Comparison of ENCODE assay signal across 19 cellular contexts in genomic region chr18:74198453-74198852, GRCh38. TPM values are rescaled to one million over a fixed set of nuclear protein-coding genes. Genes with fewer than 3 reads are reported as not detected.
"Had no signal": no experiment of that assay in that cellular context is flagged by ENCODE, and none has a peak within 500 bp of the region (broad histone marks: within the 10 kb centered on the region; RNA-seq: fewer than 3 reads in every experiment).

No MANE protein-coding gene starts in this region.

- H3K27ac Mint-ChIP-seq: activated T-cell treated with anti-CD3 and anti-CD28 coated beads, Interleukin-2, amount 50 U/mL, for 72 hours; nephron progenitor cell; type B pancreatic cell had no signal

- H3K27ac ChIP-seq: brain microvascular endothelial cell, dorsolateral prefrontal cortex, testis had no signal

- H3K4me3 Mint-ChIP-seq: activated T-cell treated with anti-CD3 and anti-CD28 coated beads, Interleukin-2, amount 50 U/mL, for 72 hours; nephron progenitor cell; type B pancreatic cell had no signal

- ATAC-seq: activated T-cell treated with anti-CD3 and anti-CD28 coated beads, Interleukin-2, amount 50 U/mL, for 72 hours; left ventricle myocardium superior had no signal

- H3K4me1 ChIP-seq: testis had no signal

- H3K9me3 Mint-ChIP-seq: activated T-cell treated with anti-CD3 and anti-CD28 coated beads, Interleukin-2, amount 50 U/mL, for 72 hours; nephron progenitor cell; type B pancreatic cell had no signal

- H3K27me3 ChIP-seq: brain microvascular endothelial cell, dorsolateral prefrontal cortex, testis had no signal

- H3K9me3 ChIP-seq: testis had no signal

- H3K36me3 ChIP-seq: brain microvascular endothelial cell had no signal

- H3K4me3 ChIP-seq: dorsolateral prefrontal cortex, testis had no signal

- DNase-seq: activated CD4-positive, alpha-beta T cell treated with anti-CD3 and anti-CD28 coated beads, Interleukin-2, amount 50 U/mL, for 4 hours; activated effector memory CD4-positive, alpha-beta T cell treated with anti-CD3 and anti-CD28 coated beads, Interleukin-2, amount 50 U/mL, for 16 hours; activated naive CD4-positive, alpha-beta T cell treated with anti-CD3 and anti-CD28 coated beads, Interleukin-2, amount 50 U/mL, for 16 hours; activated T-cell treated with anti-CD3 and anti-CD28 coated beads, Interleukin-2, amount 50 U/mL, for 72 hours; aorta; brain microvascular endothelial cell; central memory CD4-positive, alpha-beta T cell; dorsolateral prefrontal cortex; erythroblast; left ventricle myocardium superior; mesendoderm; nephron progenitor cell; occipital lobe; retina; SW 1271; T-helper 2 cell; testis had no signal

- H3K36me3 Mint-ChIP-seq: type B pancreatic cell had no signal

RNA-seq across cellular contexts. Expression of gene FBXO15, which starts 50.8 kb away (rescaled TPM):
- total RNA-seq: left ventricle myocardium superior, posterior vena cava had no signal
